In genomic region chr1:75786901-75787455, GRCh38 we compare ENCODE assay signal across 8 cellular contexts. TPM values are rescaled to one million over a fixed set of nuclear protein-coding genes. Genes with fewer than 3 reads are reported as not detected.
DNase-seq lines count a peak whose midpoint lies in the region; ATAC-seq and TF ChIP-seq lines count a peak whose summit lies in the region.

No MANE protein-coding gene starts in this region.

- H3K4me1 ChIP-seq in RWPE2 (ENCODE audit: insufficient read depth, poor library complexity, severe bottlenecking) (peaks cover 27% of the 10 kb centered on the region), esophagus muscularis mucosa (peaks cover 35 to 58% (median 52%) of the 10 kb centered on the region in 4 donors), trophoblast cell (ENCODE audit: control insufficient read depth in 1 of 2, insufficient read depth in 2 of 2, low read length in 2 of 2) (peaks cover 2 to 8% of the 10 kb centered on the region in 2 experiments)

- H3K27me3 ChIP-seq in GM06990 (replicated peaks; ENCODE audit: control insufficient read depth, insufficient read depth, low read length) (no peaks in the 10 kb centered on the region), RWPE2 (ENCODE audit: insufficient read depth, poor library complexity, severe bottlenecking) (no peaks in the 10 kb centered on the region), esophagus muscularis mucosa (no peaks in the 10 kb centered on the region), trophoblast cell (ENCODE audit: insufficient read depth, low read length) (no peaks in the 10 kb centered on the region)

- H3K23ac ChIP-seq in trophoblast cell (ENCODE audit: low read length), result no peak overlapping the region

- peak overlapping the region; percentile 82 for H3K4me2 ChIP-seq in trophoblast cell (ENCODE audit: low read length)

- H3K27ac ChIP-seq in RWPE2 (ENCODE audit: poor library complexity, severe bottlenecking), result peak overlapping the region; percentile 77
- H3K27ac ChIP-seq in esophagus muscularis mucosa (replicated peaks in 1 of 4), result peak overlapping the region; percentile 82 to 89 (median 86)
- no peak overlapping the region for H3K27ac ChIP-seq in trophoblast cell (ENCODE audit: low read depth, low read length)

- no peak overlapping the region for H2BK5ac ChIP-seq in trophoblast cell (ENCODE audit: low read depth, low read length, poor library complexity)

- no peak for DNase-seq in GM06990 (ENCODE audit: extremely low read depth, insufficient read length)
- no peak for DNase-seq in RWPE2 (ENCODE audit: low spot score)
- no peak for DNase-seq in esophagus muscularis mucosa (ENCODE audit: extremely low spot score)
- no peak for DNase-seq in trophoblast cell
- no peak for DNase-seq in NCI-H226
- no peak for DNase-seq in OCI-M1 (lab: John Stamatoyannopoulos, UW)

- H3K36me3 ChIP-seq in GM06990 (ENCODE audit: control insufficient read depth, insufficient read depth, low read length) (peaks cover 4% of the 10 kb centered on the region; the same call in 1 of the 2 replicates), RWPE2 (ENCODE audit: low read depth) (peaks cover 54% of the 10 kb centered on the region), esophagus muscularis mucosa (peaks cover 9 to 40% (median 19%) of the 10 kb centered on the region in 4 donors), trophoblast cell (ENCODE audit: control insufficient read depth in 1 of 2, insufficient read depth in 2 of 2, low read length in 2 of 2) (peaks cover 6 to 9% of the 10 kb centered on the region in 2 experiments)

- H3K79me1 ChIP-seq in trophoblast cell (ENCODE audit: low read length), result peaks cover 7% of the 10 kb centered on the region

- ATAC-seq in RWPE2 (ENCODE audit: low read depth), result no peak
- no peak for ATAC-seq in HG03097 (IDR thresholded peaks at IDR 0.05; ENCODE audit: low FRiP score, unreplicated experiment)
- ATAC-seq in GM18505 (IDR thresholded peaks at IDR 0.05; ENCODE audit: unreplicated experiment), result no peak

- no peak for TF ChIP-seq CTCF in GM06990 (IDR thresholded peaks at IDR 0.05; ENCODE audit: insufficient read depth, low read length, poor library complexity, severe bottlenecking)
- no peak for TF ChIP-seq CTCF in RWPE2 (IDR thresholded peaks at IDR 0.05; ENCODE audit: poor library complexity, severe bottlenecking)
- TF ChIP-seq CTCF in esophagus muscularis mucosa (IDR thresholded peaks at IDR 0.05), result no peak

- H3K18ac ChIP-seq in trophoblast cell (ENCODE audit: low read length), result no peak overlapping the region

- no peak overlapping the region for H4K8ac ChIP-seq in trophoblast cell (ENCODE audit: low read depth, low read length)

- H3K9me3 ChIP-seq in RWPE2 (ENCODE audit: severe bottlenecking) (no peaks in the 10 kb centered on the region), esophagus muscularis mucosa (no peaks in the 10 kb centered on the region), trophoblast cell (ENCODE audit: insufficient read depth, low read depth, low read length) (no peaks in the 10 kb centered on the region)

- H2AFZ ChIP-seq in trophoblast cell (ENCODE audit: insufficient read depth, low read length, poor library complexity), result no peak overlapping the region

- intact Hi-C loops in esophagus muscularis mucosa (cut with DNase I), result loop anchor here (5.0 kb wide), 1 partner anchor 65 kb away; the partner anchor contains the start of gene ACADM

- H3K4ac ChIP-seq in trophoblast cell (ENCODE audit: low read depth, low read length), result peak overlapping the region; percentile 91

- H4K91ac ChIP-seq in trophoblast cell (ENCODE audit: low read depth, low read length), result no peak overlapping the region

- no peak overlapping the region for H2BK12ac ChIP-seq in trophoblast cell (ENCODE audit: low read length)

- no peak for TF ChIP-seq EP300 in esophagus muscularis mucosa (IDR thresholded peaks at IDR 0.05)

- H2BK120ac ChIP-seq in trophoblast cell (ENCODE audit: insufficient read depth, low read length, poor library complexity), result no peak overlapping the region

- H3K79me2 ChIP-seq in trophoblast cell (ENCODE audit: control insufficient read depth, insufficient read depth, low read length, poor library complexity), result peaks cover 7% of the 10 kb centered on the region

- WGBS in esophagus muscularis mucosa, result 7% methylated on average over 10 of the region's 10 CpGs
- no CpG with 5 or more reads among the region's 10 CpGs for WGBS in trophoblast cell (ENCODE audit: extremely low coverage, insufficient coverage, insufficient read length)

- no peak overlapping the region for H3K14ac ChIP-seq in trophoblast cell (ENCODE audit: low read length)

- TF ChIP-seq POLR2A in esophagus muscularis mucosa (IDR thresholded peaks at IDR 0.05; ENCODE audit: low read depth) (no peak), GM18505 (IDR thresholded peaks at IDR 0.05; ENCODE audit: borderline replicate concordance, extremely low read depth, insufficient read depth, insufficient read length) (no peak)

- no peak overlapping the region for H4K12ac ChIP-seq in trophoblast cell (ENCODE audit: low read depth, low read length)

- no peak overlapping the region for H2AK5ac ChIP-seq in trophoblast cell (ENCODE audit: low read length)

- H3K4me3 ChIP-seq in GM06990 (replicated peaks; ENCODE audit: low read depth, low read length), result peak overlapping the region; percentile 81
- H3K4me3 ChIP-seq in RWPE2 (ENCODE audit: severe bottlenecking), result peak overlapping the region; percentile 52
- peak overlapping the region; percentile 68 to 92 (median 78) for H3K4me3 ChIP-seq in esophagus muscularis mucosa
- H3K4me3 ChIP-seq in trophoblast cell (ENCODE audit: low read depth, low read length), result no peak overlapping the region

- H3K9ac ChIP-seq in trophoblast cell (ENCODE audit: low read length), result peak overlapping the region; percentile 65

RNA-seq across cellular contexts. Expression of gene RABGGTB, which starts 0.9 kb away (rescaled TPM):
- 10 to 100 TPM; 24.3 to 55.2 (median 38.1) TPM for total RNA-seq in esophagus muscularis mucosa
- 33.2 and 37.7 TPM in 2 replicates for polyA plus RNA-seq in trophoblast cell (2013)

RNA-seq across cellular contexts. Expression of gene MSH4, which starts 9.7 kb away (rescaled TPM):
- total RNA-seq in esophagus muscularis mucosa, result under 1 TPM; 0.13 to 0.83 (median 0.28) TPM
- 0.01 and 0.04 TPM in 2 replicates for polyA plus RNA-seq in trophoblast cell (2013)
